Comparison of ENCODE assay signal across 11 cellular contexts in genomic region chr4:14125375-14126129, GRCh38.
DNase-seq lines count a peak whose midpoint lies in the region; ATAC-seq and TF ChIP-seq lines count a peak whose summit lies in the region.
"Had no signal": no experiment of that assay in that cellular context is flagged by ENCODE, and none has a peak within 500 bp of the region (broad histone marks: within the 10 kb centered on the region; RNA-seq: fewer than 3 reads in every experiment).

No MANE protein-coding gene starts in this region.

- H2AFZ ChIP-seq in neuronal stem cell (ENCODE audit: low read length), result no peak overlapping the region

- no peak overlapping the region for H3K4me2 ChIP-seq in neuronal stem cell (ENCODE audit: insufficient read depth, low read length, poor library complexity, severe bottlenecking)

- H3K4me1 ChIP-seq in tibial nerve (no peaks in the 10 kb centered on the region), neuronal stem cell (ENCODE audit: control insufficient read depth in 2 of 2, insufficient read depth in 1 of 2, low read depth in 1 of 2, low read length in 2 of 2) (no peaks in the 10 kb centered on the region)

- no peak overlapping the region for H3K18ac ChIP-seq in neuronal stem cell (ENCODE audit: low read length)

- peak; percentile 57 to 62 for TF ChIP-seq EP300 in tibial nerve (IDR thresholded peaks at IDR 0.05)

- H3K36me3 ChIP-seq in tibial nerve (no peaks in the 10 kb centered on the region), neuronal stem cell (replicated peaks in 1 of 2; ENCODE audit: control insufficient read depth in 2 of 2, insufficient read depth in 2 of 2, low read length in 2 of 2) (no peaks in the 10 kb centered on the region)
- H3K36me3 ChIP-seq: cardiac muscle cell had no signal

- H2AK5ac ChIP-seq in neuronal stem cell (ENCODE audit: low read depth, low read length), result no peak overlapping the region

- no peak overlapping the region for H3K23ac ChIP-seq in neuronal stem cell (ENCODE audit: low read depth, low read length, poor library complexity)

- no peak overlapping the region for H3K4ac ChIP-seq in neuronal stem cell (ENCODE audit: low read length)

- H2BK5ac ChIP-seq in neuronal stem cell (ENCODE audit: low read length), result no peak overlapping the region

- TF ChIP-seq CTCF in NB4 (IDR thresholded peaks at IDR 0.05; ENCODE audit: low read depth, low read length) (no peak), tibial nerve (IDR thresholded peaks at IDR 0.05) (peak in 1 of 5 experiments; percentile 11)

- H2BK12ac ChIP-seq in neuronal stem cell (ENCODE audit: low read length), result no peak overlapping the region

- H3K9me3 ChIP-seq in tibial nerve, result no peaks in the 10 kb centered on the region
- no peaks in the 10 kb centered on the region for H3K9me3 ChIP-seq in neuronal stem cell (replicated peaks in 1 of 2; ENCODE audit: control insufficient read depth in 2 of 2, insufficient read depth in 1 of 2, low read depth in 1 of 2, low read length in 2 of 2)

- TF ChIP-seq POLR2A in NB4 (IDR thresholded peaks at IDR 0.05; ENCODE audit: extremely low read depth, insufficient read length) (no peak), tibial nerve (IDR thresholded peaks at IDR 0.05) (no peak)

- no peak overlapping the region for H4K91ac ChIP-seq in neuronal stem cell (ENCODE audit: low read depth, low read length, poor library complexity)

- no peak overlapping the region for H3K14ac ChIP-seq in neuronal stem cell (ENCODE audit: low read length)

- H3K79me1 ChIP-seq in neuronal stem cell (ENCODE audit: low read depth, low read length), result no peaks in the 10 kb centered on the region

- DNase-seq in left cardiac atrium (no peak), cardiac septum (ENCODE audit: low spot score) (no peak), NB4 (ENCODE audit: low read depth) (peak; percentile 69), tibial nerve (ENCODE audit: low spot score in 2 of 2) (no peak), NCI-H2227 treated with DMSO at 0.1 percent for 48 hours (lab: John Stamatoyannopoulos, UW) (no peak), NCI-H524 (lab: John Stamatoyannopoulos, UW) (no peak), neuronal stem cell (ENCODE audit: low spot score) (no peak)
- DNase-seq: activated CD8-positive, alpha-beta T cell treated with anti-CD3 and anti-CD28 coated beads for 36 hours; NCI-H2171 treated with DMSO at 0.1 percent for 48 hours had no signal

- H3K4me3 ChIP-seq in NB4 (ENCODE audit: low read depth, low read length) (no peak overlapping the region), tibial nerve (no peak overlapping the region), neuronal stem cell (ENCODE audit: low read length in 2 of 2) (no peak overlapping the region)
- H3K4me3 ChIP-seq: cardiac muscle cell had no signal

- H4K8ac ChIP-seq in neuronal stem cell (ENCODE audit: low read depth, low read length), result no peak overlapping the region

- H3K9ac ChIP-seq in neuronal stem cell (ENCODE audit: low read depth, low read length, poor library complexity), result no peak overlapping the region

- no peak overlapping the region for H2BK120ac ChIP-seq in neuronal stem cell (ENCODE audit: low read depth, low read length)

- peak; percentile 25 to 38 for ATAC-seq in left cardiac atrium
- peak; percentile 97 for ATAC-seq in HG02938 (IDR thresholded peaks at IDR 0.05; ENCODE audit: unreplicated experiment)
- ATAC-seq: activated CD8-positive, alpha-beta T cell treated with anti-CD3 and anti-CD28 coated beads for 36 hours had no signal

- 62 to 65% methylated on average over 1 of the region's 1 CpG for WGBS in tibial nerve, 2 donors
- no CpG with 5 or more reads among the region's 1 CpG for WGBS in neuronal stem cell (ENCODE audit: extremely low coverage in 2 of 2, insufficient read length in 2 of 2, insufficient replicate concordance in 1 of 2), 2 donors

- H3K27me3 ChIP-seq in tibial nerve (no peaks in the 10 kb centered on the region), neuronal stem cell (ENCODE audit: control insufficient read depth in 3 of 3, insufficient read depth in 3 of 3, low read depth in 1 of 3, low read length in 3 of 3) (peaks cover 0 to 12% (median 0%) of the 10 kb centered on the region in 3 experiments)
- H3K27me3 ChIP-seq: cardiac muscle cell had no signal

- no peak overlapping the region for H2BK15ac ChIP-seq in neuronal stem cell (ENCODE audit: low read length)

- H3K27ac ChIP-seq in tibial nerve (no peak overlapping the region), neuronal stem cell (replicated peaks; ENCODE audit: low read length) (no peak overlapping the region)
- H3K27ac ChIP-seq: cardiac muscle cell had no signal

- intact Hi-C loops in left cardiac atrium (cut with DNase I) (no loop called here), cardiac septum (cut with DNase I) (no loop called here)
